Comparison of ENCODE assay signal across 17 cellular contexts in genomic region chr12:67284561-67284960, GRCh38.
"Had no signal": no experiment of that assay in that cellular context is flagged by ENCODE, and none has a peak within 500 bp of the region (broad histone marks: within the 10 kb centered on the region; RNA-seq: fewer than 3 reads in every experiment).

No MANE protein-coding gene starts in this region.

- DNase-seq: activated effector memory CD4-positive, alpha-beta T cell treated with Interleukin-2 at 50 U/mL for 16 hours; activated naive CD4-positive, alpha-beta T cell treated with anti-CD3 and anti-CD28 coated beads, Interleukin-2, amount 50 U/mL, for 16 hours; amygdala; body of pancreas; dorsolateral prefrontal cortex; immature natural killer cell; kidney glomerular epithelial cell; left ventricle myocardium inferior; mammary epithelial cell; psoas muscle; right cardiac atrium; stomach; SW 1271; T-helper 9 cell had no signal

- H3K27me3 Mint-ChIP-seq: type B pancreatic cell had no signal

- H3K27ac ChIP-seq: body of pancreas, dorsolateral prefrontal cortex, left ventricle myocardium inferior, psoas muscle, skin epidermis, stomach had no signal

- ATAC-seq: activated CD4-positive, CD25-positive, alpha-beta regulatory T cell treated with anti-CD3 and anti-CD28 coated beads, Interleukin-2, amount 50 U/mL, for 24 hours; body of pancreas; right cardiac atrium had no signal

- H3K4me3 ChIP-seq: body of pancreas, dorsolateral prefrontal cortex, left ventricle myocardium inferior, psoas muscle, skin epidermis, stomach had no signal

- H3K27ac Mint-ChIP-seq: type B pancreatic cell had no signal

- H3K9me3 ChIP-seq: body of pancreas, left ventricle myocardium inferior, psoas muscle, stomach had no signal

- H3K9me3 Mint-ChIP-seq: immature natural killer cell, type B pancreatic cell had no signal

- H3K27me3 ChIP-seq: body of pancreas, dorsolateral prefrontal cortex, stomach had no signal

- H3K4me3 Mint-ChIP-seq: immature natural killer cell, type B pancreatic cell had no signal
